Comparison of ENCODE assay signal across 16 cellular contexts in the genomic region with DNA sequence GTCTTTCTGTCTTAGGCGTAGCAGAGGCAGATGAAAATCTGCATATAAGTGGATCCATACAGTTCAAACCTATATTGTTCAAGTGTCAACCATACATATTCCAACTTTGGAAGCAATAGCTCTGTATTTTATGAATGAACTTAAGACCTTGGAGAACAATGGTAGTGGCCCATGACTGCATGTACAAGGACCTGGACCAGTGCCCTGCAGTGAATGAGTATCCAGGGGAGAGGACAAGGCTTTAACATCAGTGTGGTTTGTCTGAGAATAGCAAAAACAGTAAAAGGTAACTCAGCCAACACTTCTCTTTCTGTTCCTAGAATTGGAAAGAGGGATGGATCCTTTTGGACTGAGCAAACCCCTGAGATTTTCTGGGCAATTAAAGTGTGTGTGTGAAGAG.
A peak's percentile ranks its signal among the peaks of the same experiment; 100 is the strongest.
DNase-seq lines count a peak whose midpoint lies in the region; ATAC-seq and TF ChIP-seq lines count a peak whose summit lies in the region.
"Had no signal": no experiment of that assay in that cellular context is flagged by ENCODE, and none has a peak within 500 bp of the region (broad histone marks: within the 10 kb centered on the region; RNA-seq: fewer than 3 reads in every experiment).

No MANE protein-coding gene starts in this region.

- H3K27ac ChIP-seq in dorsolateral prefrontal cortex (no peak overlapping the region), stomach (no peak overlapping the region), smooth muscle cell (ENCODE audit: low read depth) (no peak overlapping the region)
- H3K27ac ChIP-seq: breast epithelium had no signal

- ATAC-seq in GM19043 (IDR thresholded peaks at IDR 0.05; ENCODE audit: low read depth, unreplicated experiment) (peak; percentile 17), GM21619 (IDR thresholded peaks at IDR 0.05; ENCODE audit: unreplicated experiment) (peak; percentile 14), HG03066 (IDR thresholded peaks at IDR 0.05; ENCODE audit: low read depth, unreplicated experiment) (peak; percentile 27), naive B cell (ENCODE audit: low read depth in 2 of 2) (peak; percentile 11 to 18)

- peaks cover 0 to 9% (median 4%) of the 10 kb centered on the region in 7 donors for H3K9me3 Mint-ChIP-seq in naive B cell
- peaks cover 16% of the 10 kb centered on the region for H3K9me3 Mint-ChIP-seq in progenitor cell of endocrine pancreas (ENCODE audit: low read depth)
- H3K9me3 Mint-ChIP-seq: T-helper 1 cell treated with Interleukin-12 subunit alpha and Interleukin-12 subunit beta and Interleukin-4 antibody, amounts not matched to agents 30 μg/mL and 1 μg/mL, for 36 hours had no signal

- H2AFZ ChIP-seq in smooth muscle cell (ENCODE audit: low read depth): no peak overlapping the region

- no peak for TF ChIP-seq CTCF in dorsolateral prefrontal cortex (IDR thresholded peaks at IDR 0.05 in 54 of 56, conservative IDR thresholded peaks at IDR 0.05 in 2 of 56; ENCODE audit: low read depth in 1 of 56, partially characterized antibody in 56 of 56)
- no peak for TF ChIP-seq CTCF in progenitor cell of endocrine pancreas (IDR thresholded peaks at IDR 0.05; ENCODE audit: unreplicated experiment)
- no peak for TF ChIP-seq CTCF in stomach (IDR thresholded peaks at IDR 0.05)
- no peak for TF ChIP-seq CTCF in smooth muscle cell (IDR thresholded peaks at IDR 0.05; ENCODE audit: borderline replicate concordance, insufficient read depth, poor library complexity, severe bottlenecking)

- 92 to 97% (median 96%) methylated on average over 1 of the region's 1 CpG for WGBS in stomach, 5 donors
- WGBS in smooth muscle cell (ENCODE audit: low lambda C conversion rate): 100% methylated on average over 1 of the region's 1 CpG

- H3K36me3 ChIP-seq in stomach (no peaks in the 10 kb centered on the region), smooth muscle cell (ENCODE audit: low read depth) (no peaks in the 10 kb centered on the region)
- H3K36me3 ChIP-seq: breast epithelium had no signal

- H3K27me3 Mint-ChIP-seq in naive B cell: no peaks in the 10 kb centered on the region
- H3K27me3 Mint-ChIP-seq in progenitor cell of endocrine pancreas: no peaks in the 10 kb centered on the region

- H3F3A ChIP-seq in smooth muscle cell (ENCODE audit: low read depth): no peaks in the 10 kb centered on the region

- no peak for TF ChIP-seq EP300 in stomach (IDR thresholded peaks at IDR 0.05)

- H3K4me1 ChIP-seq in stomach: no peaks in the 10 kb centered on the region
- no peaks in the 10 kb centered on the region for H3K4me1 ChIP-seq in smooth muscle cell (ENCODE audit: low read depth)
- H3K4me1 ChIP-seq: breast epithelium had no signal

- no peaks in the 10 kb centered on the region for H3K79me2 ChIP-seq in smooth muscle cell (ENCODE audit: low read depth)

- no peak overlapping the region for H3K9ac ChIP-seq in smooth muscle cell (ENCODE audit: low read depth)

- H3K4me2 ChIP-seq in smooth muscle cell: no peak overlapping the region

- H3K27ac Mint-ChIP-seq in naive B cell (peak overlapping the region in 5 of 6 donors; percentile 1 to 82 (median 59)), progenitor cell of endocrine pancreas (no peak overlapping the region)
- H3K27ac Mint-ChIP-seq: T-helper 1 cell treated with Interleukin-12 subunit alpha and Interleukin-12 subunit beta and Interleukin-4 antibody, amounts not matched to agents 30 μg/mL and 1 μg/mL, for 36 hours had no signal

- H3K27me3 ChIP-seq in dorsolateral prefrontal cortex (peaks cover 0 to 4% (median 0%) of the 10 kb centered on the region in 45 donors), stomach (no peaks in the 10 kb centered on the region), smooth muscle cell (ENCODE audit: low read depth) (no peaks in the 10 kb centered on the region)
- H3K27me3 ChIP-seq: breast epithelium had no signal

- H3K36me3 Mint-ChIP-seq in naive B cell: peaks cover 0 to 10% of the 10 kb centered on the region in 2 donors
- H3K36me3 Mint-ChIP-seq in progenitor cell of endocrine pancreas (ENCODE audit: insufficient read depth): no peaks in the 10 kb centered on the region

- peaks cover 0 to 10% (median 6%) of the 10 kb centered on the region in 4 donors for H3K9me3 ChIP-seq in stomach
- H3K9me3 ChIP-seq in smooth muscle cell (replicated peaks; ENCODE audit: low read depth): peaks cover 4% of the 10 kb centered on the region

- H3K4me3 ChIP-seq in dorsolateral prefrontal cortex (no peak overlapping the region), stomach (no peak overlapping the region), smooth muscle cell (no peak overlapping the region)
- H3K4me3 ChIP-seq: breast epithelium had no signal

- H3K4me1 Mint-ChIP-seq in naive B cell: peaks cover 6 to 43% (median 8%) of the 10 kb centered on the region in 3 donors
- H3K4me1 Mint-ChIP-seq in progenitor cell of endocrine pancreas (ENCODE audit: low read depth): peaks cover 6% of the 10 kb centered on the region

- H3K4me3 Mint-ChIP-seq in naive B cell (peak overlapping the region in 5 of 8 donors; percentile 16 to 78 (median 40)), progenitor cell of endocrine pancreas (ENCODE audit: low read depth) (no peak overlapping the region)
- H3K4me3 Mint-ChIP-seq: T-helper 1 cell treated with Interleukin-12 subunit alpha and Interleukin-12 subunit beta and Interleukin-4 antibody, amounts not matched to agents 30 μg/mL and 1 μg/mL, for 36 hours had no signal

- intact Hi-C loops in dorsolateral prefrontal cortex (cut with DNase I) (no loop called here), stomach (cut with DNase I; ENCODE audit: low total_unique reads) (no loop called here)

- DNase-seq in naive B cell: no peak
- no peak for DNase-seq in dorsolateral prefrontal cortex
- no peak for DNase-seq in progenitor cell of endocrine pancreas (ENCODE audit: low spot score, unreplicated experiment)
- DNase-seq in stomach: no peak
- DNase-seq in smooth muscle cell (lab: John Stamatoyannopoulos, UW; ENCODE audit: unreplicated experiment): no peak
- DNase-seq: activated CD8-positive, alpha-beta memory T cell treated with anti-CD3 and anti-CD28 coated beads, Interleukin-2, amount 50 U/mL, for 4 hours; activated naive CD4-positive, alpha-beta T cell treated with anti-CD3 and anti-CD28 coated beads, Interleukin-2, amount 50 U/mL, for 16 hours; C1 segment of cervical spinal cord; effector memory CD4-positive, alpha-beta T cell; IMR-90; NCI-H2171 treated with DMSO at 0.1 percent for 48 hours had no signal

- H4K20me1 ChIP-seq in smooth muscle cell (ENCODE audit: low read depth): no peaks in the 10 kb centered on the region

- TF ChIP-seq POLR2A in stomach (IDR thresholded peaks at IDR 0.05): no peak
